Comparison of ENCODE assay signal across 8 cellular contexts in genomic region chr14:68664225-68664681, GRCh38.
DNase-seq lines count a peak whose midpoint lies in the region; ATAC-seq and TF ChIP-seq lines count a peak whose summit lies in the region.

No MANE protein-coding gene starts in this region.

- H3K27me3 ChIP-seq in gastroesophageal sphincter, result no peaks in the 10 kb centered on the region
- no peaks in the 10 kb centered on the region for H3K27me3 ChIP-seq in spleen (replicated peaks in 1 of 7)
- no peaks in the 10 kb centered on the region for H3K27me3 ChIP-seq in gastrocnemius medialis

- H3K27ac Mint-ChIP-seq in activated CD4-positive, alpha-beta memory T cell treated with anti-CD3 and anti-CD28 coated beads for 36 hours, result peak overlapping the region; percentile 71

- CTCF ChIA-PET in activated CD4-positive, alpha-beta memory T cell treated with anti-CD3 and anti-CD28 coated beads for 36 hours (lab: Charles Lee), result interaction anchor here (0.6 to 3.4 kb wide), 13 partner anchors 12 to 416 kb away, joined by 3 to 23 read pairs (median 3); no protein-coding TSS in a partner anchor

- peak; percentile 71 for DNase-seq in activated CD4-positive, alpha-beta memory T cell treated with anti-CD3 and anti-CD28 coated beads for 36 hours
- DNase-seq in spleen (no peak), ACHN (no peak), gastrocnemius medialis (no peak), NCI-H1694 treated with DMSO at 0.1 percent for 48 hours (lab: John Stamatoyannopoulos, UW) (no peak), posterior vena cava (ENCODE audit: low spot score) (no peak)

- H3K4me3 ChIP-seq in gastroesophageal sphincter, result no peak overlapping the region
- no peak overlapping the region for H3K4me3 ChIP-seq in spleen
- no peak overlapping the region for H3K4me3 ChIP-seq in gastrocnemius medialis

- no peaks in the 10 kb centered on the region for H3K9me3 Mint-ChIP-seq in activated CD4-positive, alpha-beta memory T cell treated with anti-CD3 and anti-CD28 coated beads for 36 hours

- H3K36me3 Mint-ChIP-seq in activated CD4-positive, alpha-beta memory T cell treated with anti-CD3 and anti-CD28 coated beads for 36 hours, result no peaks in the 10 kb centered on the region

- no peaks in the 10 kb centered on the region for H3K9me3 ChIP-seq in gastroesophageal sphincter
- no peaks in the 10 kb centered on the region for H3K9me3 ChIP-seq in spleen
- H3K9me3 ChIP-seq in gastrocnemius medialis, result no peaks in the 10 kb centered on the region

- peaks cover 47% of the 10 kb centered on the region for H3K4me1 Mint-ChIP-seq in activated CD4-positive, alpha-beta memory T cell treated with anti-CD3 and anti-CD28 coated beads for 36 hours (ENCODE audit: low read depth)

- TF ChIP-seq EP300 in gastroesophageal sphincter (IDR thresholded peaks at IDR 0.05), result no peak

- WGBS in gastroesophageal sphincter (ENCODE audit: low coverage in 1 of 2), 2 donors, result 31 to 50% methylated on average over 3 to 4 of the region's 4 CpGs
- 66 to 76% (median 72%) methylated on average over 4 of the region's 4 CpGs for WGBS in spleen, 5 donors

- POLR2A ChIA-PET in activated CD4-positive, alpha-beta memory T cell treated with anti-CD3 and anti-CD28 coated beads for 36 hours (lab: Charles Lee), result interaction anchor here (0.7 to 3.5 kb wide), 13 partner anchors 14 to 351 kb away, joined by 3 to 26 read pairs (median 8); partner anchors contain the start of gene ZFP36L1

- no peak for TF ChIP-seq CTCF in gastroesophageal sphincter (IDR thresholded peaks at IDR 0.05)
- TF ChIP-seq CTCF in spleen (IDR thresholded peaks at IDR 0.05 in 8 of 11, conservative IDR thresholded peaks at IDR 0.05 in 3 of 11), result no peak
- no peak for TF ChIP-seq CTCF in gastrocnemius medialis (IDR thresholded peaks at IDR 0.05 in 4 of 5, conservative IDR thresholded peaks at IDR 0.05 in 1 of 5)

- peak; percentile 9 for ATAC-seq in GM19395 (IDR thresholded peaks at IDR 0.05; ENCODE audit: unreplicated experiment)
- no peak for ATAC-seq in gastroesophageal sphincter
- ATAC-seq in gastrocnemius medialis, result no peak

- H3K27ac ChIP-seq in gastroesophageal sphincter (peak overlapping the region; percentile 82 to 91 (median 89)), spleen (peak overlapping the region; percentile 8 to 77 (median 66)), gastrocnemius medialis (peak overlapping the region in 2 of 4 donors; percentile 11 to 45)

- peaks cover 36 to 99% (median 53%) of the 10 kb centered on the region in 3 donors for H3K4me1 ChIP-seq in gastroesophageal sphincter
- H3K4me1 ChIP-seq in spleen, result peaks cover 11 to 73% (median 40%) of the 10 kb centered on the region in 6 donors
- peaks cover 7 to 34% of the 10 kb centered on the region in 2 donors for H3K4me1 ChIP-seq in gastrocnemius medialis

- intact Hi-C loops in activated CD4-positive, alpha-beta memory T cell treated with anti-CD3 and anti-CD28 coated beads for 36 hours (cut with micrococcal nuclease), result loop anchor here (5.0 kb wide), 2 partner anchors 33 to 412 kb away; no protein-coding TSS in a partner anchor
- intact Hi-C loops in spleen (cut with DNase I; ENCODE audit: low total_unique reads) (no loop called here), gastrocnemius medialis (cut with DNase I; ENCODE audit: low total_unique reads) (loop anchor here (5.0 kb wide), 1 partner anchor 142 kb away; no protein-coding TSS in a partner anchor), posterior vena cava (cut with DNase I) (loop anchor here in 1 of 2 donors (10.0 kb wide), 1 partner anchor 119 kb away; no protein-coding TSS in a partner anchor)

- peak overlapping the region; percentile 24 for H3K4me3 Mint-ChIP-seq in activated CD4-positive, alpha-beta memory T cell treated with anti-CD3 and anti-CD28 coated beads for 36 hours

- H3K27me3 Mint-ChIP-seq in activated CD4-positive, alpha-beta memory T cell treated with anti-CD3 and anti-CD28 coated beads for 36 hours, result no peaks in the 10 kb centered on the region

- H3K36me3 ChIP-seq in gastroesophageal sphincter (no peaks in the 10 kb centered on the region), spleen (no peaks in the 10 kb centered on the region), gastrocnemius medialis (no peaks in the 10 kb centered on the region)

- TF ChIP-seq POLR2A in gastroesophageal sphincter (IDR thresholded peaks at IDR 0.05) (no peak), spleen (IDR thresholded peaks at IDR 0.05) (no peak), gastrocnemius medialis (IDR thresholded peaks at IDR 0.05) (no peak)

- in situ Hi-C loops in ACHN (cut with HindIII; ENCODE audit: low pct_ligation_motif_present, low pct_unique_long_range_greater_than_20kb, low sequenced_read_pairs) (no loop called here), gastrocnemius medialis (cut with MboI; ENCODE audit: low sequenced_read_pairs in 4 of 4) (no loop called here)
